ENCODE assay signal across 8 cellular contexts in genomic region chr1:236795035-236795756, GRCh38.
DNase-seq lines count a peak whose midpoint lies in the region; ATAC-seq lines count a peak whose summit lies in the region.

TSS of gene MTR (plus strand) at chr1:236795292. CDS start at chr1:236795704, 412 bp downstream.

- H3K4me1 ChIP-seq in BLaER1 treated with 17β-estradiol and CSF1 and Interleukin-3, amounts not matched to agents 10 nM and 100 nM: peaks cover 21 to 36% (median 29%) of the 10 kb centered on the region in 10 experiments

- H4K20me1 ChIP-seq in BLaER1 treated with 17β-estradiol and CSF1 and Interleukin-3, amounts not matched to agents 10 nM and 100 nM: peaks cover 0 to 25% (median 3%) of the 10 kb centered on the region in 11 experiments; a peak in 5 of 22 replicates

- no peaks in the 10 kb centered on the region for H3K9me3 ChIP-seq in BLaER1 treated with 17β-estradiol and CSF1 and Interleukin-3, amounts not matched to agents 10 nM and 100 nM (replicated peaks in 1 of 11)

- peaks cover 0 to 28% (median 5%) of the 10 kb centered on the region in 11 experiments; a peak in 12 of 22 replicates for H3K36me3 ChIP-seq in BLaER1 treated with 17β-estradiol and CSF1 and Interleukin-3, amounts not matched to agents 10 nM and 100 nM

- H3K9ac ChIP-seq in BLaER1 treated with 17β-estradiol and CSF1 and Interleukin-3, amounts not matched to agents 10 nM and 100 nM: peak within 1 kb of the TSS; percentile 87 to 98 (median 95)

- H3K27ac ChIP-seq in BLaER1 treated with 17β-estradiol and CSF1 and Interleukin-3, amounts not matched to agents 10 nM and 100 nM: peak within 1 kb of the TSS; percentile 80 to 98 (median 95)

- ATAC-seq in GM19351 (IDR thresholded peaks at IDR 0.05; ENCODE audit: unreplicated experiment) (peak; percentile 92), HG03521 (IDR thresholded peaks at IDR 0.05; ENCODE audit: unreplicated experiment) (peak; percentile 97)

- no peaks in the 10 kb centered on the region for H3K27me3 ChIP-seq in BLaER1 treated with 17β-estradiol and CSF1 and Interleukin-3, amounts not matched to agents 10 nM and 100 nM

- H3K4me3 ChIP-seq in BLaER1 treated with 17β-estradiol and CSF1 and Interleukin-3, amounts not matched to agents 10 nM and 100 nM: peak within 1 kb of the TSS; percentile 74 to 95 (median 86)

- H3K4me2 ChIP-seq in BLaER1 treated with 17β-estradiol and CSF1 and Interleukin-3, amounts not matched to agents 10 nM and 100 nM: peak within 1 kb of the TSS; percentile 75 to 95 (median 86)

- DNase-seq in NCI-H748 (lab: John Stamatoyannopoulos, UW; ENCODE audit: unreplicated experiment): peak; percentile 97
- peak; percentile 95 for DNase-seq in activated CD4-positive, alpha-beta T cell treated with anti-CD3 and anti-CD28 coated beads, Interleukin-2, amount 50 U/mL, for 1 hour
- peak; percentile 99 for DNase-seq in dedifferentiated amniotic fluid mesenchymal stem cell (ENCODE audit: extremely low spot score)
- peak; percentile 99 for DNase-seq in left kidney (ENCODE audit: low read depth, low spot score)
- DNase-seq in stimulated activated CD4-positive, alpha-beta T cell treated with anti-CD3 and anti-CD28 coated beads, Interleukin-2, amount 100 ng/mL, for 24 hours: peak; percentile 95 to 98

Comparison
In these comparisons a context has a peak if more than half of its experiments do, and no peak if none do; other contexts are left out.
1. Peak in every context shown above with its lines: DNase-seq, ATAC-seq, H3K4me3 ChIP-seq and H3K27ac ChIP-seq.